9 cellular contexts compared by ENCODE assay signal in genomic region chr18:9104244-9104901, GRCh38. TPM values are rescaled to one million over a fixed set of nuclear protein-coding genes. Genes with fewer than 3 reads are reported as not detected.
DNase-seq lines count a peak whose midpoint lies in the region; TF ChIP-seq lines count a peak whose summit lies in the region.
"Had no signal": no experiment of that assay in that cellular context is flagged by ENCODE, and none has a peak within 500 bp of the region (broad histone marks: within the 10 kb centered on the region; RNA-seq: fewer than 3 reads in every experiment).

No MANE protein-coding gene starts in this region.

- TF ChIP-seq POLR2A in lower leg skin (IDR thresholded peaks at IDR 0.05) (no peak), transverse colon (IDR thresholded peaks at IDR 0.05) (no peak)

- 11 to 13% methylated on average over 5 of the region's 5 CpGs for WGBS in lower leg skin, 2 donors
- 5 to 12% methylated on average over 5 of the region's 5 CpGs for WGBS in transverse colon (ENCODE audit: low coverage in 1 of 2), 2 donors

- TF ChIP-seq EP300 in transverse colon (IDR thresholded peaks at IDR 0.05; ENCODE audit: low read depth), result no peak

- peak overlapping the region; percentile 81 for H3K4me3 Mint-ChIP-seq in activated naive CD4-positive, alpha-beta T cell treated with anti-CD3 and anti-CD28 coated beads for 36 hours

- peaks cover 3 to 44% of the 10 kb centered on the region in 2 donors for H3K4me1 ChIP-seq in ascending aorta
- H3K4me1 ChIP-seq in transverse colon, result peaks cover 37 to 67% (median 57%) of the 10 kb centered on the region in 4 donors

- in situ Hi-C loops in transverse colon (cut with MboI; ENCODE audit: low pct_ligation_motif_present in 1 of 4, low pct_unique_long_range_greater_than_20kb in 1 of 4, low sequenced_read_pairs in 3 of 4), result no loop called here

- H3K36me3 ChIP-seq in ascending aorta (no peaks in the 10 kb centered on the region), transverse colon (no peaks in the 10 kb centered on the region)

- peak overlapping the region; percentile 67 to 77 for H3K4me3 ChIP-seq in ascending aorta
- H3K4me3 ChIP-seq in lower leg skin (ENCODE audit: low read depth, poor library complexity, severe bottlenecking), result peak overlapping the region; percentile 7
- peak overlapping the region; percentile 17 to 84 (median 72) for H3K4me3 ChIP-seq in transverse colon

- intact Hi-C loops in activated naive CD4-positive, alpha-beta T cell treated with anti-CD3 and anti-CD28 coated beads for 36 hours (cut with micrococcal nuclease), result loop anchor here (5.0 to 10.0 kb wide), 2 partner anchors 508 to 1420 kb away; partner anchors contain the start of genes NAPG and PPP4R1
- intact Hi-C loops in ascending aorta (cut with DNase I), result loop anchor here (5.0 to 10.0 kb wide), 3 partner anchors 47 to 810 kb away; partner anchors contain the start of gene VAPA
- intact Hi-C loops in lower leg skin (cut with DNase I; ENCODE audit: low total_unique reads), result no loop called here
- intact Hi-C loops in transverse colon (cut with DNase I; ENCODE audit: low total_unique reads), result no loop called here
- intact Hi-C loops in head of caudate nucleus (cut with DNase I), result loop anchor here (10.0 kb wide), 1 partner anchor 510 kb away; the partner anchor contains the start of gene PPP4R1

- no peaks in the 10 kb centered on the region for H3K27me3 ChIP-seq in ascending aorta
- no peaks in the 10 kb centered on the region for H3K27me3 ChIP-seq in transverse colon

- no peaks in the 10 kb centered on the region for H3K27me3 Mint-ChIP-seq in activated naive CD4-positive, alpha-beta T cell treated with anti-CD3 and anti-CD28 coated beads for 36 hours (ENCODE audit: low read depth)

- peak overlapping the region; percentile 89 for H3K27ac Mint-ChIP-seq in activated naive CD4-positive, alpha-beta T cell treated with anti-CD3 and anti-CD28 coated beads for 36 hours

- H3K9me3 ChIP-seq in ascending aorta (no peaks in the 10 kb centered on the region), transverse colon (no peaks in the 10 kb centered on the region)

- TF ChIP-seq CTCF in ascending aorta (IDR thresholded peaks at IDR 0.05), result no peak
- TF ChIP-seq CTCF in lower leg skin (IDR thresholded peaks at IDR 0.05), result no peak
- no peak for TF ChIP-seq CTCF in transverse colon (IDR thresholded peaks at IDR 0.05)

- peaks cover 54% of the 10 kb centered on the region for H3K36me3 Mint-ChIP-seq in activated naive CD4-positive, alpha-beta T cell treated with anti-CD3 and anti-CD28 coated beads for 36 hours (ENCODE audit: low read depth)

- H3K4me1 Mint-ChIP-seq in activated naive CD4-positive, alpha-beta T cell treated with anti-CD3 and anti-CD28 coated beads for 36 hours (ENCODE audit: low read depth), result peaks cover 54% of the 10 kb centered on the region

- DNase-seq in activated naive CD4-positive, alpha-beta T cell treated with anti-CD3 and anti-CD28 coated beads for 36 hours, result no peak
- no peak for DNase-seq in activated naive CD4-positive, alpha-beta T cell (lab: John Stamatoyannopoulos, UW)
- DNase-seq in ascending aorta (ENCODE audit: low spot score in 2 of 2) (no peak), lower leg skin (ENCODE audit: low spot score in 2 of 2) (no peak), transverse colon (no peak), head of caudate nucleus (no peak), islet precursor cell (no peak)
- no peak for DNase-seq in stimulated activated CD4-positive, alpha-beta T cell treated with anti-CD3 and anti-CD28 coated beads, Interleukin-1b, Interleukin-23, amount 100 ng/mL, for 48 hours
- DNase-seq: NCI-H1105 had no signal

- CTCF ChIA-PET in activated naive CD4-positive, alpha-beta T cell treated with anti-CD3 and anti-CD28 coated beads for 36 hours (lab: Charles Lee), result interaction anchor here (0.6 to 3.0 kb wide), 10 partner anchors 11 to 43 kb away, joined by 3 to 13 read pairs (median 4); no protein-coding TSS in a partner anchor

- peak overlapping the region; percentile 91 to 92 for H3K27ac ChIP-seq in ascending aorta
- peak overlapping the region; percentile 88 to 99 (median 96) for H3K27ac ChIP-seq in transverse colon

- H3K9me3 Mint-ChIP-seq in activated naive CD4-positive, alpha-beta T cell treated with anti-CD3 and anti-CD28 coated beads for 36 hours, result no peaks in the 10 kb centered on the region

RNA-seq across cellular contexts. Expression of gene NDUFV2, which starts 1.9 kb away (rescaled TPM):
- 100 to 1,000 TPM; 290 to 303 TPM for total RNA-seq in activated naive CD4-positive, alpha-beta T cell treated with anti-CD3 and anti-CD28 coated beads for 36 hours
- total RNA-seq in ascending aorta (48.6 TPM), lower leg skin (100 to 1,000 TPM in 3 of 4 donors, 10 to 100 TPM in 1; 84.9 to 111 (median 108) TPM), transverse colon (100 to 1,000 TPM in 3 of 4 donors, 10 to 100 TPM in 1; 24.7 to 140 (median 113) TPM)

RNA-seq across cellular contexts. Expression of gene ANKRD12, which starts 32.2 kb away (rescaled TPM):
- 10 to 100 TPM; 37.5 to 40.0 TPM for total RNA-seq in activated naive CD4-positive, alpha-beta T cell treated with anti-CD3 and anti-CD28 coated beads for 36 hours
- total RNA-seq in ascending aorta, result 11.4 TPM
- total RNA-seq in lower leg skin, result 10 to 100 TPM; 49.8 to 68.4 (median 54.1) TPM
- total RNA-seq in transverse colon, result 10 to 100 TPM; 17.5 to 91.8 (median 59.1) TPM

Comparison
In these comparisons a context has a peak if more than half of its experiments do, and no peak if none do; other contexts are left out.
1. H3K4me3 ChIP-seq: peak in every context shown above with its lines; median percentile 72 in ascending aorta; 72 in transverse colon; 7 in lower leg skin.
2. intact Hi-C loops: an anchor here in activated naive CD4-positive, alpha-beta T cell treated with anti-CD3 and anti-CD28 coated beads for 36 hours (5.0 to 10.0 kb wide), ascending aorta (5.0 to 10.0 kb wide) and head of caudate nucleus (10.0 kb wide); none called in lower leg skin and transverse colon.